In genomic region chr5:115461093-115461492, GRCh38 we compare ENCODE assay signal across 13 cellular contexts.
A peak's percentile ranks its signal among the peaks of the same experiment; 100 is the strongest.
DNase-seq lines count a peak whose midpoint lies in the region; TF ChIP-seq lines count a peak whose summit lies in the region.
"Had no signal": no experiment of that assay in that cellular context is flagged by ENCODE, and none has a peak within 500 bp of the region (broad histone marks: within the 10 kb centered on the region; RNA-seq: fewer than 3 reads in every experiment).

No MANE protein-coding gene starts in this region.

- H3K4me3 ChIP-seq in esophagus squamous epithelium (no peak overlapping the region), skin epidermis (no peak overlapping the region)

- no peak overlapping the region for H3K4me3 Mint-ChIP-seq in activated naive CD4-positive, alpha-beta T cell treated with anti-CD3 and anti-CD28 coated beads, Interleukin-2, amount 50 U/mL, for 24 hours

- no peak for DNase-seq in activated naive CD4-positive, alpha-beta T cell treated with anti-CD3 and anti-CD28 coated beads, Interleukin-2, amount 50 U/mL, for 16 hours
- DNase-seq in LHCN-M2 (ENCODE audit: low read depth) (peak; percentile 68), esophagus squamous epithelium (lab: John Stamatoyannopoulos, UW) (no peak), NCI-H524 treated with DMSO at 0.1 percent for 48 hours (lab: John Stamatoyannopoulos, UW) (no peak), NCI-H146 (lab: John Stamatoyannopoulos, UW) (no peak)
- no peak for DNase-seq in stimulated activated naive CD4-positive, alpha-beta T cell (lab: John Stamatoyannopoulos, UW)
- DNase-seq: activated CD4-positive, alpha-beta T cell treated with anti-CD3 and anti-CD28 coated beads for 1 hour; activated gamma-delta T cell; cerebellar nuclear complex; NCI-H2107; NK-92 treated with Interleukin-12 subunit alpha and Interleukin-12 subunit beta, amount 100 ng/mL, for 24 hours had no signal

- H3K9me3 Mint-ChIP-seq in activated naive CD4-positive, alpha-beta T cell treated with anti-CD3 and anti-CD28 coated beads, Interleukin-2, amount 50 U/mL, for 24 hours: no peaks in the 10 kb centered on the region

- H3K27ac ChIP-seq in esophagus squamous epithelium (peak overlapping the region; percentile 19 to 67 (median 50)), skin epidermis (peak overlapping the region in 13 of 21 experiments; percentile 21 to 75 (median 59))

- peaks cover 0 to 22% (median 9%) of the 10 kb centered on the region in 3 donors for H3K4me1 ChIP-seq in esophagus squamous epithelium

- H3K4me1 Mint-ChIP-seq in activated naive CD4-positive, alpha-beta T cell treated with anti-CD3 and anti-CD28 coated beads, Interleukin-2, amount 50 U/mL, for 24 hours: peaks cover 3% of the 10 kb centered on the region

- peak overlapping the region; percentile 12 for H3K27ac Mint-ChIP-seq in activated naive CD4-positive, alpha-beta T cell treated with anti-CD3 and anti-CD28 coated beads, Interleukin-2, amount 50 U/mL, for 24 hours

- TF ChIP-seq CTCF in esophagus squamous epithelium (IDR thresholded peaks at IDR 0.05): no peak

- 73 to 77% methylated on average over 4 of the region's 4 CpGs for WGBS in esophagus squamous epithelium, 2 donors

- TF ChIP-seq POLR2A in esophagus squamous epithelium (IDR thresholded peaks at IDR 0.05): no peak

- H3K36me3 Mint-ChIP-seq in activated naive CD4-positive, alpha-beta T cell treated with anti-CD3 and anti-CD28 coated beads, Interleukin-2, amount 50 U/mL, for 24 hours: no peaks in the 10 kb centered on the region

- no peaks in the 10 kb centered on the region for H3K36me3 ChIP-seq in esophagus squamous epithelium

- intact Hi-C loops in esophagus squamous epithelium (cut with DNase I): no loop called here

- H3K27me3 Mint-ChIP-seq in activated naive CD4-positive, alpha-beta T cell treated with anti-CD3 and anti-CD28 coated beads, Interleukin-2, amount 50 U/mL, for 24 hours: peaks cover 9% of the 10 kb centered on the region

- H3K9me3 ChIP-seq in esophagus squamous epithelium: no peaks in the 10 kb centered on the region

- H3K27me3 ChIP-seq in esophagus squamous epithelium: no peaks in the 10 kb centered on the region
